ENCODE assay signal across 8 cellular contexts in the genomic region with DNA sequence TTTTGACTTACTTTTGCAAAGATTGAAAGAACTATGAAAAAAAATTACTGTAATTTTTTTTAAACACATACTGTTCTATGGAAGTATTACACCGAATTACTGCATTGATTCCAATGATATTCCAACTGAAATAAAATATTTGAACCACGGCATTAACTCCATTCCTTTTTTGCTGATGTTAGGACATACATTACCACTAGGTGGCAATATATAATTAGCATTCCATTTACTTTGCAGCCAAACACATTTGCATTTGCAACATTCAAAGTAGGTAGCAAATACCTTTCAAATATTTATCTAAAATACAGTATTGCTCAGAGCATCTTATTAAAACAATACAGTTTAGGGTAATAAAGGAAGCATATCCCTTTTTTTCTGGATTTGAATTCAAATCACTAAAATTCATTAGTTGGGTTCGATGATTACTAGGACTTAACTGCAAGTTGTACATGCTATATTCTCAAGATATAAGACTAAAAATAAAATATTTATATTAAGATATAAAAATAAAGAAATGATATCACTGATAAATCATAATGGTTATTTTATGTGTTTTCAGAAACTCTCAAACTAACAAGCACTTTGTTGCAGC. TPM values are rescaled to one million over a fixed set of nuclear protein-coding genes. Genes with fewer than 3 reads are reported as not detected.
A peak's percentile ranks its signal among the peaks of the same experiment; 100 is the strongest.
DNase-seq lines count a peak whose midpoint lies in the region; TF ChIP-seq lines count a peak whose summit lies in the region.

No MANE protein-coding gene starts in this region.

- H3K4me3 ChIP-seq in dorsolateral prefrontal cortex = no peak overlapping the region
- H3K4me3 ChIP-seq in ovary = no peak overlapping the region

- H3K27ac ChIP-seq in H9 (ENCODE audit: insufficient read length, low read depth, low read length) = no peak overlapping the region
- H3K27ac ChIP-seq in dorsolateral prefrontal cortex = peak overlapping the region in 52 of 59 donors; percentile 2 to 84 (median 68)
- H3K27ac ChIP-seq in ovary = no peak overlapping the region

- peaks cover 1% of the 10 kb centered on the region; the same call in 1 of the 2 replicates for H3K27me3 Mint-ChIP-seq in H9 (ENCODE audit: low read depth)

- H3K4me3 Mint-ChIP-seq in H9 = no peak overlapping the region

- no peak overlapping the region for H3K4me2 ChIP-seq in H9 (ENCODE audit: insufficient read depth, insufficient read length, low read length)

- H3K27me3 ChIP-seq in H9 (ENCODE audit: insufficient read depth, low read length) = no peaks in the 10 kb centered on the region
- H3K27me3 ChIP-seq in dorsolateral prefrontal cortex = no peaks in the 10 kb centered on the region
- H3K27me3 ChIP-seq in ovary = no peaks in the 10 kb centered on the region

- H3T11ph ChIP-seq in H9 (ENCODE audit: low read length) = no peak overlapping the region

- no CpG with 5 or more reads among the region's 3 CpGs for WGBS in H9 (ENCODE audit: extremely low coverage, insufficient read length, low lambda C conversion rate)
- 49 to 54% (median 54%) methylated on average over 3 of the region's 3 CpGs for WGBS in ovary, 3 donors

- peaks cover 18% of the 10 kb centered on the region in 2 experiments; a peak in 4 of 5 replicates for H3K9me3 Mint-ChIP-seq in H9

- no peak overlapping the region for H4K91ac ChIP-seq in H9 (ENCODE audit: insufficient read length, low read depth, low read length)

- H2AK5ac ChIP-seq in H9 (ENCODE audit: insufficient read length, low read length) = no peak overlapping the region

- TF ChIP-seq CTCF in H9 (conservative IDR thresholded peaks at IDR 0.05) = peak; percentile 80
- TF ChIP-seq CTCF in dorsolateral prefrontal cortex (IDR thresholded peaks at IDR 0.05 in 54 of 56, conservative IDR thresholded peaks at IDR 0.05 in 2 of 56; ENCODE audit: low read depth in 1 of 56, partially characterized antibody in 56 of 56) = peak; percentile 60 to 92 (median 78)
- TF ChIP-seq CTCF in ovary (IDR thresholded peaks at IDR 0.05) = peak; percentile 25 to 40 (median 37)

- no peak overlapping the region for H3K56ac ChIP-seq in H9 (ENCODE audit: insufficient read length, low read depth, low read length)

- H3K36me3 ChIP-seq in ovary = no peaks in the 10 kb centered on the region

- H3K79me1 ChIP-seq in H9 (ENCODE audit: insufficient read depth, low read depth, low read length, poor library complexity, severe bottlenecking) = no peaks in the 10 kb centered on the region

- no peak overlapping the region for H4K5ac ChIP-seq in H9 (ENCODE audit: insufficient read length, low read depth, low read length)

- no peak overlapping the region for H3K9ac ChIP-seq in H9 (ENCODE audit: extremely low read depth, insufficient read length, low read length)

- H4K20me1 ChIP-seq in H9 (ENCODE audit: control insufficient read depth, insufficient read depth, insufficient read length) = no peaks in the 10 kb centered on the region

- H3K23me2 ChIP-seq in H9 (ENCODE audit: insufficient read length, low read depth, low read length, poor library complexity, severe bottlenecking) = no peaks in the 10 kb centered on the region

- no peak overlapping the region for H3K4ac ChIP-seq in H9 (ENCODE audit: low read depth, low read length)

- TF ChIP-seq POLR2A in ovary (IDR thresholded peaks at IDR 0.05) = no peak

- peaks cover 31 to 47% (median 37%) of the 10 kb centered on the region in 3 experiments for H3K36me3 Mint-ChIP-seq in H9 (ENCODE audit: insufficient read depth in 1 of 3, low read depth in 3 of 3)

- no peak overlapping the region for H2AFZ ChIP-seq in H9 (ENCODE audit: low read length)

- H2BK20ac ChIP-seq in H9 (ENCODE audit: low read depth, low read length, poor library complexity, severe bottlenecking) = no peak overlapping the region

- no peak overlapping the region for H3K14ac ChIP-seq in H9 (ENCODE audit: insufficient read depth, low read length)

- no peak overlapping the region for H3K27ac Mint-ChIP-seq in H9

- TF ChIP-seq EP300 in ovary (IDR thresholded peaks at IDR 0.05) = no peak

- peaks cover 27% of the 10 kb centered on the region in 2 experiments for H3K4me1 Mint-ChIP-seq in H9

- H3K79me2 ChIP-seq in H9 (ENCODE audit: insufficient read depth, low read length) = no peaks in the 10 kb centered on the region

- H4K8ac ChIP-seq in H9 (replicated peaks; ENCODE audit: insufficient read length, low read depth, low read length) = no peak overlapping the region

- no peak overlapping the region for H3K23ac ChIP-seq in H9 (ENCODE audit: insufficient read length, low read depth, low read length)

- H2BK12ac ChIP-seq in H9 (ENCODE audit: insufficient read length, low read depth, low read length) = no peak overlapping the region

- intact Hi-C loops in dorsolateral prefrontal cortex (cut with DNase I) (loop anchor here in 1 of 2 donors (10.0 kb wide), 1 partner anchor 150 kb away; no protein-coding TSS in a partner anchor), ovary (cut with DNase I) (no loop called here)

- H2BK15ac ChIP-seq in H9 (ENCODE audit: low read depth, low read length) = no peak overlapping the region

- no peak overlapping the region for H2BK120ac ChIP-seq in H9 (ENCODE audit: low read depth, low read length, poor library complexity, severe bottlenecking)

- H3K9me3 ChIP-seq in H9 (ENCODE audit: control insufficient read depth, low read depth, low read length) (no peaks in the 10 kb centered on the region), ovary (no peaks in the 10 kb centered on the region)

- H2BK5ac ChIP-seq in H9 (ENCODE audit: insufficient read length, low read length) = no peak overlapping the region

- H3K4me1 ChIP-seq in H9 (ENCODE audit: insufficient read depth, low read length) (no peaks in the 10 kb centered on the region), ovary (ENCODE audit: insufficient read depth) (peaks cover 1% of the 10 kb centered on the region)

- DNase-seq in EL (peak; percentile 15), H9 (no peak), NCI-H460 (ENCODE audit: extremely low read depth, low read depth) (peak; percentile 38), dorsolateral prefrontal cortex (no peak), ovary (no peak), globus pallidus (ENCODE audit: low spot score) (no peak), islet precursor cell (no peak)
- DNase-seq in activated CD4-positive, alpha-beta T cell treated with anti-CD3 and anti-CD28 coated beads for 48 hours = no peak

- no peak overlapping the region for H3K18ac ChIP-seq in H9 (ENCODE audit: insufficient read length, low read depth, low read length)

RNA-seq across cellular contexts. Expression of a gene that starts 31.3 kb away (rescaled TPM):
- total RNA-seq in H9 (2021) = 47.8 and 49.9 TPM in 2 replicates
- 86.6 and 97.0 TPM in 2 replicates for total RNA-seq in NCI-H460 (2014; rRNA removed; shearing (Covaris generic))
- 85.9 and 114 TPM in 2 replicates for polyA plus RNA-seq in NCI-H460 (2014; cell fraction: nucleus; rRNA removed)
- total RNA-seq in dorsolateral prefrontal cortex = 100 to 1,000 TPM in 118 of 120 experiments, 10 to 100 TPM in 2; 71.4 to 393 (median 221) TPM
- total RNA-seq in ovary = 10 to 100 TPM; 23.1 to 44.7 (median 39.7) TPM
- polyA plus RNA-seq in ovary = 10 to 100 TPM; 21.6 to 42.7 TPM

Comparison
In these comparisons a context has a peak if more than half of its experiments do, and no peak if none do; other contexts are left out.
1. DNase-seq: peak in EL (single experiment) and NCI-H460 (single experiment); none in H9 (single experiment), dorsolateral prefrontal cortex (0 of 10), ovary (0 of 5), globus pallidus (single experiment), activated CD4-positive, alpha-beta T cell treated with anti-CD3 and anti-CD28 coated beads for 48 hours (single experiment) and islet precursor cell (single experiment).
2. H3K27ac ChIP-seq: peak in dorsolateral prefrontal cortex (52 of 59); none in H9 (single experiment) and ovary (0 of 2).
3. Peak in every context shown above with its lines, with median percentiles within 50 percentile points of each other: CTCF ChIP-seq.